Comparison of ENCODE assay signal across 8 cellular contexts in genomic region chr13:51453308-51453958, GRCh38. TPM values are rescaled to one million over a fixed set of nuclear protein-coding genes. Genes with fewer than 3 reads are reported as not detected.
A peak's percentile ranks its signal among the peaks of the same experiment; 100 is the strongest.
DNase-seq lines count a peak whose midpoint lies in the region; ATAC-seq and TF ChIP-seq lines count a peak whose summit lies in the region.

No MANE protein-coding gene starts in this region.

- no peak for TF ChIP-seq CTCF in mesothelial cell of epicardium (IDR thresholded peaks at IDR 0.05; ENCODE audit: unreplicated experiment)

- CTCF ChIA-PET in activated CD4-positive, alpha-beta T cell treated with anti-CD3 and anti-CD28 coated beads, Interleukin-2, amount 10 ng/mL, durations not matched to agents 7 days and 5 days (lab: Charles Lee), result interaction anchor here (1.3 to 1.5 kb wide), 3 partner anchors 12 to 344 kb away, joined by 3 to 7 read pairs (median 4); no protein-coding TSS in a partner anchor

- peak overlapping the region; percentile 95 for H3K27ac Mint-ChIP-seq in activated CD4-positive, alpha-beta T cell treated with anti-CD3 and anti-CD28 coated beads, Interleukin-2, amount 10 ng/mL, durations not matched to agents 7 days and 5 days
- peak overlapping the region; percentile 94 for H3K27ac Mint-ChIP-seq in mesothelial cell of epicardium

- ATAC-seq in HG02852 (IDR thresholded peaks at IDR 0.05; ENCODE audit: unreplicated experiment), result peak; percentile 40

- H3K4me3 Mint-ChIP-seq in activated CD4-positive, alpha-beta T cell treated with anti-CD3 and anti-CD28 coated beads, Interleukin-2, amount 10 ng/mL, durations not matched to agents 7 days and 5 days, result peak overlapping the region; percentile 84
- H3K4me3 Mint-ChIP-seq in mesothelial cell of epicardium, result peak overlapping the region; percentile 89

- DNase-seq in NCI-H2081 (lab: John Stamatoyannopoulos, UW) (peak; percentile 64 to 82), NCI-H2081 treated with DMSO at 0.1 percent for 48 hours (lab: John Stamatoyannopoulos, UW) (no peak), NCI-H1930 (lab: John Stamatoyannopoulos, UW) (peak; percentile 82 to 87), mesothelial cell of epicardium (ENCODE audit: low spot score in 2 of 2, unreplicated experiment in 2 of 2) (peak; percentile 53 to 79)
- DNase-seq in activated CD4-positive, alpha-beta T cell treated with anti-CD3 and anti-CD28 coated beads, Interleukin-2, amount 10 ng/mL, durations not matched to agents 7 days and 5 days, result peak; percentile 82
- DNase-seq in stimulated activated CD8-positive, alpha-beta memory T cell treated with anti-CD3 and anti-CD28 coated beads, Interleukin-15, amount 100 ng/mL, for 1 hour (ENCODE audit: low read depth), result peak; percentile 44

- peaks cover 53% of the 10 kb centered on the region for H3K36me3 Mint-ChIP-seq in activated CD4-positive, alpha-beta T cell treated with anti-CD3 and anti-CD28 coated beads, Interleukin-2, amount 10 ng/mL, durations not matched to agents 7 days and 5 days (ENCODE audit: low read depth)
- peaks cover 24% of the 10 kb centered on the region for H3K36me3 Mint-ChIP-seq in mesothelial cell of epicardium

- H3K9me3 ChIP-seq in duodenal mucosa (ENCODE audit: control insufficient read depth in 1 of 2, low read length in 2 of 2), result no peaks in the 10 kb centered on the region

- peak overlapping the region; percentile 84 to 96 for H3K4me3 ChIP-seq in duodenal mucosa (ENCODE audit: low read depth in 1 of 2, low read length in 2 of 2)

- peaks cover 2% of the 10 kb centered on the region for H3K9me3 Mint-ChIP-seq in activated CD4-positive, alpha-beta T cell treated with anti-CD3 and anti-CD28 coated beads, Interleukin-2, amount 10 ng/mL, durations not matched to agents 7 days and 5 days
- H3K9me3 Mint-ChIP-seq in mesothelial cell of epicardium, result peaks cover 4% of the 10 kb centered on the region

- no peaks in the 10 kb centered on the region for H3K27me3 ChIP-seq in duodenal mucosa (ENCODE audit: control insufficient read depth in 1 of 2, insufficient read depth in 2 of 2, low read length in 2 of 2)

- peak overlapping the region; percentile 88 for H3K27ac ChIP-seq in duodenal mucosa (ENCODE audit: low read depth, low read length)

- peak overlapping the region; percentile 93 to 97 for H3K9ac ChIP-seq in duodenal mucosa (ENCODE audit: low read depth in 1 of 2, low read length in 2 of 2)

- peaks cover 35% of the 10 kb centered on the region for H3K4me1 Mint-ChIP-seq in activated CD4-positive, alpha-beta T cell treated with anti-CD3 and anti-CD28 coated beads, Interleukin-2, amount 10 ng/mL, durations not matched to agents 7 days and 5 days
- H3K4me1 Mint-ChIP-seq in mesothelial cell of epicardium, result peaks cover 27% of the 10 kb centered on the region

- peaks cover 4 to 20% of the 10 kb centered on the region in 2 donors for H3K36me3 ChIP-seq in duodenal mucosa (ENCODE audit: control insufficient read depth in 1 of 2, insufficient read depth in 2 of 2, low read length in 2 of 2)

- POLR2A ChIA-PET in activated CD4-positive, alpha-beta T cell treated with anti-CD3 and anti-CD28 coated beads, Interleukin-2, amount 10 ng/mL, durations not matched to agents 7 days and 5 days (lab: Charles Lee), result interaction anchor here (0.6 to 1.3 kb wide), 15 partner anchors 42 to 1372 kb away, joined by 3 to 8 read pairs (median 3); no protein-coding TSS in a partner anchor

- H3K4me1 ChIP-seq in duodenal mucosa (ENCODE audit: control insufficient read depth in 1 of 2, insufficient read depth in 2 of 2, low read length in 2 of 2), result peaks cover 25% of the 10 kb centered on the region in 2 donors

- no peaks in the 10 kb centered on the region for H3K27me3 Mint-ChIP-seq in activated CD4-positive, alpha-beta T cell treated with anti-CD3 and anti-CD28 coated beads, Interleukin-2, amount 10 ng/mL, durations not matched to agents 7 days and 5 days
- no peaks in the 10 kb centered on the region for H3K27me3 Mint-ChIP-seq in mesothelial cell of epicardium (ENCODE audit: low read depth)

RNA-seq across cellular contexts. Expression of gene INTS6, which starts 0.6 kb away (rescaled TPM):
- total RNA-seq in activated CD4-positive, alpha-beta T cell treated with anti-CD3 and anti-CD28 coated beads, Interleukin-2, amount 10 ng/mL, durations not matched to agents 7 days and 5 days, result 10 to 100 TPM; 47.9 to 51.6 TPM
- 38.1 to 39.6 TPM (median 38.7 TPM) in 3 replicates for total RNA-seq in mesothelial cell of epicardium
